10 cellular contexts compared by ENCODE assay signal in genomic region chr11:57801185-57801490, GRCh38. TPM values are rescaled to one million over a fixed set of nuclear protein-coding genes. Genes with fewer than 3 reads are reported as not detected.
DNase-seq lines count a peak whose midpoint lies in the region; ATAC-seq, FAIRE-seq and TF ChIP-seq lines count a peak whose summit lies in the region.
"Had no signal": no experiment of that assay in that cellular context is flagged by ENCODE, and none has a peak within 500 bp of the region (broad histone marks: within the 10 kb centered on the region; RNA-seq: fewer than 3 reads in every experiment).

No MANE protein-coding gene starts in this region.

- no peak for TF ChIP-seq CTCF in right atrium auricular region (IDR thresholded peaks at IDR 0.05)
- TF ChIP-seq CTCF in SU-DHL-6 (IDR thresholded peaks at IDR 0.05; ENCODE audit: insufficient read depth, low read length, poor library complexity, severe bottlenecking) = no peak
- TF ChIP-seq CTCF in esophagus squamous epithelium (IDR thresholded peaks at IDR 0.05) = no peak
- TF ChIP-seq CTCF in D721Med (IDR thresholded peaks at IDR 0.05; ENCODE audit: insufficient read depth, missing control alignments) = no peak

- peak overlapping the region; percentile 54 for H2AFZ ChIP-seq in SU-DHL-6 (ENCODE audit: low read depth, low read length, severe bottlenecking)

- H3K27me3 ChIP-seq in right atrium auricular region (no peaks in the 10 kb centered on the region), right cardiac atrium (ENCODE audit: control insufficient read depth, insufficient read depth) (no peaks in the 10 kb centered on the region), SU-DHL-6 (ENCODE audit: low read length) (no peaks in the 10 kb centered on the region), esophagus squamous epithelium (no peaks in the 10 kb centered on the region)

- TF ChIP-seq POLR2A in esophagus squamous epithelium (IDR thresholded peaks at IDR 0.05) = no peak

- no peaks in the 10 kb centered on the region for H4K20me1 ChIP-seq in SU-DHL-6 (ENCODE audit: low read depth, low read length)

- intact Hi-C loops in right cardiac atrium (cut with DNase I) (loop anchor here (5.0 to 10.0 kb wide), 2 partner anchors 49 to 56 kb away; partner anchors contain the start of genes BTBD18 (in 2 of the 4) and SELENOH (in 2 of the 4)), esophagus squamous epithelium (cut with DNase I) (no loop called here)

- H3K79me2 ChIP-seq in SU-DHL-6 (ENCODE audit: insufficient read depth, low read length) = no peaks in the 10 kb centered on the region

- H3K36me3 ChIP-seq in right atrium auricular region (peaks cover 77% of the 10 kb centered on the region), SU-DHL-6 (ENCODE audit: low read length) (no peaks in the 10 kb centered on the region), esophagus squamous epithelium (peaks cover 27 to 75% (median 47%) of the 10 kb centered on the region in 3 donors)

- H3K4me1 ChIP-seq in right atrium auricular region = peaks cover 0 to 51% of the 10 kb centered on the region in 2 donors
- peaks cover 6% of the 10 kb centered on the region for H3K4me1 ChIP-seq in right cardiac atrium (ENCODE audit: control insufficient read depth, insufficient read depth, low read length)
- H3K4me1 ChIP-seq in esophagus squamous epithelium = peaks cover 24 to 67% (median 44%) of the 10 kb centered on the region in 3 donors

- H3F3A ChIP-seq in SU-DHL-6 (ENCODE audit: insufficient read depth) = no peaks in the 10 kb centered on the region

- H3K27ac ChIP-seq in right atrium auricular region (peak overlapping the region; percentile 18 to 65), right cardiac atrium (ENCODE audit: low read length) (no peak overlapping the region), SU-DHL-6 (ENCODE audit: low read depth, low read length) (no peak overlapping the region), esophagus squamous epithelium (peak overlapping the region in 3 of 4 donors; percentile 31 to 88 (median 84))

- H3K9me3 ChIP-seq in right atrium auricular region (no peaks in the 10 kb centered on the region), right cardiac atrium (ENCODE audit: control insufficient read depth, low read length) (no peaks in the 10 kb centered on the region), SU-DHL-6 (ENCODE audit: insufficient read depth, low read length) (no peaks in the 10 kb centered on the region), esophagus squamous epithelium (no peaks in the 10 kb centered on the region)

- no peak for ATAC-seq in right cardiac atrium
- no peak for ATAC-seq in HG03196 (IDR thresholded peaks at IDR 0.05; ENCODE audit: unreplicated experiment)
- no peak for ATAC-seq in GM18520 (IDR thresholded peaks at IDR 0.05; ENCODE audit: unreplicated experiment)
- ATAC-seq in HG03095 (IDR thresholded peaks at IDR 0.05; ENCODE audit: unreplicated experiment) = no peak

- H3K9ac ChIP-seq in SU-DHL-6 (ENCODE audit: low read length) = no peak overlapping the region

- FAIRE-seq in D721Med (lab: Jason Lieb, UNC) = no peak

- H3K9me2 ChIP-seq in SU-DHL-6 (replicated peaks; ENCODE audit: insufficient read depth, low read length) = no peaks in the 10 kb centered on the region

- no peak overlapping the region for H3K4me3 ChIP-seq in right atrium auricular region
- H3K4me3 ChIP-seq in right cardiac atrium (ENCODE audit: low read length) = no peak overlapping the region
- no peak overlapping the region for H3K4me3 ChIP-seq in SU-DHL-6 (ENCODE audit: insufficient read depth, low read length, poor library complexity, severe bottlenecking)
- no peak overlapping the region for H3K4me3 ChIP-seq in esophagus squamous epithelium
- H3K4me3 ChIP-seq: skin epidermis had no signal

- H3K4me2 ChIP-seq in SU-DHL-6 (ENCODE audit: low read depth, low read length, poor library complexity, severe bottlenecking) = no peak overlapping the region

- DNase-seq in right atrium auricular region (ENCODE audit: low spot score) (no peak), right cardiac atrium (no peak), esophagus squamous epithelium (lab: John Stamatoyannopoulos, UW) (no peak), D721Med (ENCODE audit: insufficient read length, low spot score) (no peak)

RNA-seq across cellular contexts. Expression of gene CTNND1, which starts 39.5 kb away (rescaled TPM):
- 10 to 100 TPM; 58.2 to 63.2 TPM for total RNA-seq in right atrium auricular region
- 10 to 100 TPM; 66.6 to 98.6 (median 77.5) TPM for total RNA-seq in right cardiac atrium
- 32.2 TPM for polyA plus RNA-seq in right cardiac atrium
- 100 to 1,000 TPM; 230 to 308 (median 271) TPM for total RNA-seq in esophagus squamous epithelium

RNA-seq across cellular contexts. Expression of gene BTBD18, which starts 49.5 kb away (rescaled TPM):
- total RNA-seq in right atrium auricular region (not detected), right cardiac atrium (not detected), esophagus squamous epithelium (not detected)
- 0.02 TPM for polyA plus RNA-seq in right cardiac atrium
- total RNA-seq: mesenteric fat pad had no signal

RNA-seq across cellular contexts. Expression of gene SELENOH, which starts 59.8 kb away (rescaled TPM):
- 100 to 1,000 TPM; 147 to 159 TPM for total RNA-seq in right atrium auricular region
- 100 to 1,000 TPM in 2 of 4 donors, 10 to 100 TPM in 2; 91.3 to 110 (median 99.1) TPM for total RNA-seq in right cardiac atrium
- polyA plus RNA-seq in right cardiac atrium = 163 TPM
- 100 to 1,000 TPM in 2 of 4 donors, 10 to 100 TPM in 2; 75.2 to 166 (median 112) TPM for total RNA-seq in esophagus squamous epithelium

Comparison
In these comparisons a context has a peak if more than half of its experiments do, and no peak if none do; other contexts are left out.
1. H3K27ac ChIP-seq: peak in right atrium auricular region (2 of 2) and esophagus squamous epithelium (3 of 4); none in right cardiac atrium (single experiment) and SU-DHL-6 (single experiment).